ENCODE assay signal across 9 cellular contexts in the genomic region with DNA sequence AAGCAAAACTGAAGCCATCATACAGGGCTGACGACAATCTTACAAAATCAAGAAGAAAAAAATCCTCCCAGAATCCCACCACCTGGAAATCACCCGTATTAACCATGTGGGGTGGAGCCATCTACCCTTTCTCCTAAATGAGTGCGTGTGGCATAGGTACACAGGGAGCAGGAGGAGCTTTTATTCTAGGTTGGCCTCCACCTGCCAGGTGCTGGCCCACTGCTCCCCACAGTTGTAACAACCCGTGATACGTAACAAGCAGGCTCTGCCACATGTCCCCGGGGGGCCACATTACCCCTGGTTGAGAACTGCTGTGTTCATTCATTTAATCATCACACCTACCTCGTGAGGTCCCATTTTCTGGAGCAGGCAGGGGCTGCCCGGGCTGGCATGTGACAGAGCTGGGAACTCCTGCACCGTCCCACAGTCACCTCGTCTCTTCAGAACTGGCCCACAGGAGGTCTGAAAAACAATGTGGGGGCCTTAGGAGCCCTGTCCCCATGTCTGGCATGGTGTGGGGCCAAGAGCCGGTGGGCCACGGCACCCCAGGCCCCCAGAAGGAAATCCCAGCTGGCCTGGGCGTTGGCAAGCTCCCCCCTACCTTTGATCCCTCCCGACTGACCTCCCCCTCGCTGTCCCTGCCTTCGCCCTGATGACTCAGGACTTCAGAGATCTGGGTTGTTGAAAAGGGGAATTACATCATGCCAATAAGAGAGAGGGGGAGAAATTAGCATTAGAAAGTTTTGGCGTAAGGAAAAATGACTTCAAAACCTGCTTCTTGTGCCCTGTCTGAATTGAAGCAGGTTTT. TPM values are rescaled to one million over a fixed set of nuclear protein-coding genes. Genes with fewer than 3 reads are reported as not detected.
DNase-seq lines count a peak whose midpoint lies in the region; ATAC-seq and TF ChIP-seq lines count a peak whose summit lies in the region.
"Had no signal": no experiment of that assay in that cellular context is flagged by ENCODE, and none has a peak within 500 bp of the region (broad histone marks: within the 10 kb centered on the region; RNA-seq: fewer than 3 reads in every experiment).

No MANE protein-coding gene starts in this region.

- H3K36me3 Mint-ChIP-seq in T-helper 17 cell (ENCODE audit: low read depth): peaks cover 8% of the 10 kb centered on the region

- ATAC-seq in T-helper 17 cell (peak; percentile 24), GM21737 (IDR thresholded peaks at IDR 0.05; ENCODE audit: unreplicated experiment) (no peak)

- no peak for TF ChIP-seq EP300 in suprapubic skin (IDR thresholded peaks at IDR 0.05)

- peak overlapping the region; percentile 29 for H3K27ac Mint-ChIP-seq in T-helper 17 cell

- peaks cover 44% of the 10 kb centered on the region for H3K4me1 Mint-ChIP-seq in T-helper 17 cell

- H3K4me3 Mint-ChIP-seq in T-helper 17 cell: no peak overlapping the region

- no peak for TF ChIP-seq POLR2A in suprapubic skin (IDR thresholded peaks at IDR 0.05)

- DNase-seq in HCEC 1CT (peak; percentile 58), T-helper 17 cell (no peak), fibroblast of the conjunctiva (ENCODE audit: low read depth) (peak; percentile 47), retinal pigment epithelial cell (ENCODE audit: low read depth) (peak; percentile 34), NCI-H128 (lab: John Stamatoyannopoulos, UW; ENCODE audit: unreplicated experiment) (no peak), suprapubic skin (ENCODE audit: low spot score in 2 of 2) (no peak), NCI-H187 treated with DMSO at 0.1 percent for 48 hours (lab: John Stamatoyannopoulos, UW) (no peak)

- H3K4me3 ChIP-seq in retinal pigment epithelial cell (ENCODE audit: low read length): no peak overlapping the region
- no peak overlapping the region for H3K4me3 ChIP-seq in suprapubic skin
- H3K4me3 ChIP-seq: SK-N-MC had no signal

- H3K27ac ChIP-seq in suprapubic skin: no peak overlapping the region
- H3K27ac ChIP-seq: SK-N-MC had no signal

- 47% methylated on average over 12 of the region's 17 CpGs for WGBS in suprapubic skin

- H3K9me3 ChIP-seq in T-helper 17 cell (ENCODE audit: control insufficient read depth, low read length, poor library complexity, severe bottlenecking): no peaks in the 10 kb centered on the region
- no peaks in the 10 kb centered on the region for H3K9me3 ChIP-seq in suprapubic skin

- TF ChIP-seq CTCF in retinal pigment epithelial cell (conservative IDR thresholded peaks at IDR 0.05; ENCODE audit: low read depth, low read length) (no peak), suprapubic skin (IDR thresholded peaks at IDR 0.05) (no peak)

- H3K4me1 ChIP-seq in suprapubic skin: peaks cover 54% of the 10 kb centered on the region

- no peaks in the 10 kb centered on the region for H3K27me3 ChIP-seq in suprapubic skin

- peaks cover 6% of the 10 kb centered on the region for H3K36me3 ChIP-seq in suprapubic skin

- no peaks in the 10 kb centered on the region for H3K27me3 Mint-ChIP-seq in T-helper 17 cell

RNA-seq across cellular contexts. Expression of a gene that starts 12.9 kb away (rescaled TPM):
- total RNA-seq in T-helper 17 cell (10 to 100 TPM; 42.7 to 94.5 TPM), suprapubic skin (10 to 100 TPM; 63.9 to 89.9 (median 70.0) TPM)

Comparison
In these comparisons a context has a peak if more than half of its experiments do, and no peak if none do; other contexts are left out.
1. DNase-seq: peak in HCEC 1CT (single experiment), fibroblast of the conjunctiva (single experiment) and retinal pigment epithelial cell (single experiment); none in T-helper 17 cell (0 of 3), NCI-H128 (single experiment), suprapubic skin (0 of 2) and NCI-H187 treated with DMSO at 0.1 percent for 48 hours (single experiment).